ENCODE assay signal across 19 cellular contexts in the genomic region with DNA sequence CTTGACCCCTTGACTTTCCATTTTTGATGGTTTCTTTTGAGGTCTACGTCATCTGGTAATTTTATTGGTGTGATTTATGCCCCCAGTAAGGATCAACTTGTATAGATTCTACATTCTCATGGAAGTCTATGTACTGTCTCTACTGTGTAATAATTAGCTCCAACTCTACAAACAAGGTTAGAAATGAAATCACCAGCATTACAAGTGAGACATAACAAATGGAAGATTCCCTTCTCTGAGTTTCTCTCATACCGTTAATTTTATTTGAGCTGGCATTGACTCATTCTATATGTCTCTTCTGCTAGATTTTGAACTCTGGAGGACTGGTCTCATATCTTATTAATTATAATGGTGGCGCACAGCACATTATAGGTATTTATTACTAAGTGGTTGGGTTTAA.
DNase-seq lines count a peak whose midpoint lies in the region; ATAC-seq, FAIRE-seq and TF ChIP-seq lines count a peak whose summit lies in the region.
"Had no signal": no experiment of that assay in that cellular context is flagged by ENCODE, and none has a peak within 500 bp of the region (broad histone marks: within the 10 kb centered on the region; RNA-seq: fewer than 3 reads in every experiment).

No MANE protein-coding gene starts in this region.

- TF ChIP-seq CTCF in SK-N-SH (IDR thresholded peaks at IDR 0.05) (no peak), adrenal gland (IDR thresholded peaks at IDR 0.05) (no peak)

- TF ChIP-seq RAD21 in SK-N-SH (IDR thresholded peaks at IDR 0.05; ENCODE audit: low read length), result no peak

- H3K27ac ChIP-seq in SK-N-SH (ENCODE audit: low read depth in 2 of 2, low read length in 1 of 2) (peak overlapping the region in 1 of 2 experiments; percentile 95; a peak in 2 of 4 replicates), muscle layer of colon (ENCODE audit: low read depth, low read length) (peak overlapping the region; percentile 37), adrenal gland (peak overlapping the region in 1 of 5 donors; percentile 15)

- no peak overlapping the region for H3K4me3 Mint-ChIP-seq in stimulated activated effector memory CD8-positive, alpha-beta T cell treated with anti-CD3 and anti-CD28 coated beads, Interleukin-12 subunit alpha, Interleukin-12 subunit beta, amount 100 ng/mL, for 72 hours
- H3K4me3 Mint-ChIP-seq: B cell; CD4-positive, alpha-beta T cell had no signal

- H3K27ac Mint-ChIP-seq in stimulated activated effector memory CD8-positive, alpha-beta T cell treated with anti-CD3 and anti-CD28 coated beads, Interleukin-12 subunit alpha, Interleukin-12 subunit beta, amount 100 ng/mL, for 72 hours, result peak overlapping the region; percentile 40
- H3K27ac Mint-ChIP-seq: B cell; CD4-positive, alpha-beta T cell had no signal

- H3K9ac ChIP-seq in SK-N-SH (peak overlapping the region; percentile 7; the same call in 1 of the 2 replicates), muscle layer of colon (ENCODE audit: low read length) (no peak overlapping the region)

- DNase-seq in SK-N-SH, result no peak
- DNase-seq in RCC 7860 (ENCODE audit: low spot score), result no peak
- no peak for DNase-seq in stimulated activated effector memory CD8-positive, alpha-beta T cell treated with anti-CD3 and anti-CD28 coated beads, Interleukin-12 subunit alpha, Interleukin-12 subunit beta, amount 100 ng/mL, for 72 hours (ENCODE audit: low spot score in 2 of 2)
- no peak for DNase-seq in RPMI8226
- no peak for DNase-seq in NCI-H510A (lab: John Stamatoyannopoulos, UW)
- no peak for DNase-seq in adrenal gland
- DNase-seq: CD4-positive, alpha-beta T cell; DMS79; Karpas-422; MG63; NCI-H1092; NCI-H2081 treated with DMSO at 0.1 percent for 48 hours; NCI-H524; Right ventricle myocardium superior had no signal

- TF ChIP-seq POLR2A in adrenal gland (IDR thresholded peaks at IDR 0.05), result no peak

- intact Hi-C loops in adrenal gland (cut with DNase I), result loop anchor here in 1 of 2 donors (10.0 kb wide), 1 partner anchor 102 kb away; no protein-coding TSS in a partner anchor

- peaks cover 5% of the 10 kb centered on the region for H3K36me3 Mint-ChIP-seq in stimulated activated effector memory CD8-positive, alpha-beta T cell treated with anti-CD3 and anti-CD28 coated beads, Interleukin-12 subunit alpha, Interleukin-12 subunit beta, amount 100 ng/mL, for 72 hours

- peak; percentile 39 for FAIRE-seq in RCC 7860 (lab: Jason Lieb, UNC)
- FAIRE-seq: D721Med had no signal

- H4K20me1 ChIP-seq in SK-N-SH (ENCODE audit: insufficient read depth), result no peaks in the 10 kb centered on the region

- WGBS in SK-N-SH (ENCODE audit: low lambda C conversion rate), result 56% methylated on average over 3 of the region's 3 CpGs
- WGBS in adrenal gland, 4 donors, result 78 to 84% (median 80%) methylated on average over 3 of the region's 3 CpGs

- H3K79me2 ChIP-seq in SK-N-SH (ENCODE audit: insufficient read depth), result peaks cover 82% of the 10 kb centered on the region

- no peak overlapping the region for H2AFZ ChIP-seq in SK-N-SH (ENCODE audit: low read depth)

- TF ChIP-seq EP300 in SK-N-SH (IDR thresholded peaks at IDR 0.05; ENCODE audit: borderline replicate concordance in 1 of 2, low read depth in 1 of 2, low read length in 1 of 2), result no peak

- CTCF ChIA-PET in SK-N-SH (lab: Yijun Ruan, JAX), result interaction anchor here (0.6 kb wide), 1 partner anchor 9 kb away, joined by 3 read pairs; no protein-coding TSS in a partner anchor

- peaks cover 65% of the 10 kb centered on the region for H3K4me1 Mint-ChIP-seq in stimulated activated effector memory CD8-positive, alpha-beta T cell treated with anti-CD3 and anti-CD28 coated beads, Interleukin-12 subunit alpha, Interleukin-12 subunit beta, amount 100 ng/mL, for 72 hours

- no peaks in the 10 kb centered on the region for H3K9me2 ChIP-seq in SK-N-SH

- peaks cover 0 to 15% of the 10 kb centered on the region in 2 experiments for H3K36me3 ChIP-seq in SK-N-SH (replicated peaks in 1 of 2; ENCODE audit: control insufficient read depth in 1 of 2, insufficient read depth in 2 of 2, low read length in 1 of 2)
- H3K36me3 ChIP-seq in muscle layer of colon (ENCODE audit: insufficient read depth, low read length), result peaks cover 9% of the 10 kb centered on the region
- no peaks in the 10 kb centered on the region for H3K36me3 ChIP-seq in adrenal gland (replicated peaks in 1 of 2)

- no peaks in the 10 kb centered on the region for H3K9me3 ChIP-seq in SK-N-SH
- H3K9me3 ChIP-seq in muscle layer of colon (ENCODE audit: low read length), result no peaks in the 10 kb centered on the region
- no peaks in the 10 kb centered on the region for H3K9me3 ChIP-seq in adrenal gland (replicated peaks in 1 of 3)
- H3K9me3 ChIP-seq: MG63 had no signal

- 0 out of 2 replicates have a peak overlapping the region, but pooled peaks have one; percentile 65 for H3K4me2 ChIP-seq in SK-N-SH

- H3K4me3 ChIP-seq in SK-N-SH (ENCODE audit: low read depth in 2 of 2, low read length in 1 of 2), result no peak overlapping the region
- H3K4me3 ChIP-seq in muscle layer of colon (ENCODE audit: low read depth in 1 of 2, low read length in 2 of 2), result no peak overlapping the region
- no peak overlapping the region for H3K4me3 ChIP-seq in adrenal gland
- H3K4me3 ChIP-seq: MG63 had no signal

- H3K4me1 ChIP-seq in SK-N-SH (ENCODE audit: control insufficient read depth in 1 of 2, insufficient read depth in 2 of 2, low read depth in 1 of 2, low read length in 1 of 2) (peaks cover 0 to 40% of the 10 kb centered on the region in 2 experiments; a peak in 2 of 4 replicates), muscle layer of colon (ENCODE audit: insufficient read depth, low read length) (peaks cover 55% of the 10 kb centered on the region), adrenal gland (replicated peaks in 1 of 2) (peaks cover 18 to 59% of the 10 kb centered on the region in 2 donors)

- H3K27me3 ChIP-seq in SK-N-SH (ENCODE audit: insufficient read depth), result no peaks in the 10 kb centered on the region
- no peaks in the 10 kb centered on the region for H3K27me3 ChIP-seq in muscle layer of colon (ENCODE audit: control insufficient read depth in 1 of 2, insufficient read depth in 2 of 2, low read length in 2 of 2)
- no peaks in the 10 kb centered on the region for H3K27me3 ChIP-seq in adrenal gland
- H3K27me3 ChIP-seq: MG63 had no signal

- H3K9me3 Mint-ChIP-seq in stimulated activated effector memory CD8-positive, alpha-beta T cell treated with anti-CD3 and anti-CD28 coated beads, Interleukin-12 subunit alpha, Interleukin-12 subunit beta, amount 100 ng/mL, for 72 hours, result no peaks in the 10 kb centered on the region
- H3K9me3 Mint-ChIP-seq: CD4-positive, alpha-beta T cell had no signal

- H3F3A ChIP-seq in SK-N-SH (replicated peaks; ENCODE audit: insufficient read depth), result peaks cover 54% of the 10 kb centered on the region

- ATAC-seq in SK-N-SH treated with all-trans-retinoic acid at 6 μM for 48 hours, result no peak
- peak; percentile 71 for ATAC-seq in stimulated activated effector memory CD8-positive, alpha-beta T cell treated with anti-CD3 and anti-CD28 coated beads, Interleukin-12 subunit alpha, Interleukin-12 subunit beta, amount 100 ng/mL, for 72 hours
- ATAC-seq: HCT116 had no signal

- POLR2A ChIA-PET in SK-N-SH (lab: Yijun Ruan, JAX), result no interaction called here

TF ChIP-seq in SK-N-SH, 30 proteins besides CTCF, POLR2A, EP300 and RAD21 (continues in another document):
- TF ChIP-seq TEAD4 (IDR thresholded peaks at IDR 0.05; ENCODE audit: borderline replicate concordance, insufficient read depth), result no peak
- TF ChIP-seq RCOR1 (IDR thresholded peaks at IDR 0.05; ENCODE audit: low read length), result no peak
- no peak for TF ChIP-seq JUND (IDR thresholded peaks at IDR 0.05)
- no peak for TF ChIP-seq FOXJ3 (CRISPR knock-in tag; IDR thresholded peaks at IDR 0.05)
- TF ChIP-seq MXI1 (IDR thresholded peaks at IDR 0.05; ENCODE audit: low read depth, low read length), result no peak
- TF ChIP-seq POLR2AphosphoS5 (IDR thresholded peaks at IDR 0.05; ENCODE audit: low read depth, low read length), result no peak
- TF ChIP-seq ZBTB33 (IDR thresholded peaks at IDR 0.05; ENCODE audit: borderline replicate concordance, low read depth), result no peak

TF ChIP-seq in SK-N-SH treated with all-trans-retinoic acid at 6 μM for 48 hours, 23 proteins besides CTCF, POLR2A, EP300 and RAD21 (continues in another document):
- no peak for TF ChIP-seq ZNF565 (CRISPR knock-in tag; conservative IDR thresholded peaks at IDR 0.05; ENCODE audit: low read depth)
- no peak for TF ChIP-seq CSRNP3 (CRISPR knock-in tag; IDR thresholded peaks at IDR 0.05)
- TF ChIP-seq ARNTL (CRISPR knock-in tag; IDR thresholded peaks at IDR 0.05; ENCODE audit: borderline replicate concordance, low read depth), result no peak
- no peak for TF ChIP-seq CSDC2 (CRISPR knock-in tag; IDR thresholded peaks at IDR 0.05)
- TF ChIP-seq, protein P1, sequence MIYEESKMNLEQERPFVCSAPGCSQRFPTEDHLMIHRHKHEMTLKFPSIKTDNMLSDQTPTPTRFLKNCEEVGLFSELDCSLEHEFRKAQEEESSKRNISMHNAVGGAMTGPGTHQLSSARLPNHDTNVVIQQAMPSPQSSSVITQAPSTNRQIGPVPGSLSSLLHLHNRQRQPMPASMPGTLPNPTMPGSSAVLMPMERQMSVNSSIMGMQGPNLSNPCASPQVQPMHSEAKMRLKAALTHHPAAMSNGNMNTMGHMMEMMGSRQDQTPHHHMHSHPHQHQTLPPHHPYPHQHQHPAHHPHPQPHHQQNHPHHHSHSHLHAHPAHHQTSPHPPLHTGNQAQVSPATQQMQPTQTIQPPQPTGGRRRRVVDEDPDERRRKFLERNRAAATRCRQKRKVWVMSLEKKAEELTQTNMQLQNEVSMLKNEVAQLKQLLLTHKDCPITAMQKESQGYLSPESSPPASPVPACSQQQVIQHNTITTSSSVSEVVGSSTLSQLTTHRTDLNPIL (CRISPR knock-in tag; IDR thresholded peaks at IDR 0.05; ENCODE audit: low read depth), result no peak
- no peak for TF ChIP-seq BACH2 (CRISPR knock-in tag; IDR thresholded peaks at IDR 0.05; ENCODE audit: borderline replicate concordance)
- no peak for TF ChIP-seq PPARA (CRISPR knock-in tag; IDR thresholded peaks at IDR 0.05; ENCODE audit: borderline replicate concordance)
- TF ChIP-seq TOX (CRISPR knock-in tag; IDR thresholded peaks at IDR 0.05; ENCODE audit: borderline replicate concordance), result no peak
